ENCODE assay signal across 13 cellular contexts in the genomic region with DNA sequence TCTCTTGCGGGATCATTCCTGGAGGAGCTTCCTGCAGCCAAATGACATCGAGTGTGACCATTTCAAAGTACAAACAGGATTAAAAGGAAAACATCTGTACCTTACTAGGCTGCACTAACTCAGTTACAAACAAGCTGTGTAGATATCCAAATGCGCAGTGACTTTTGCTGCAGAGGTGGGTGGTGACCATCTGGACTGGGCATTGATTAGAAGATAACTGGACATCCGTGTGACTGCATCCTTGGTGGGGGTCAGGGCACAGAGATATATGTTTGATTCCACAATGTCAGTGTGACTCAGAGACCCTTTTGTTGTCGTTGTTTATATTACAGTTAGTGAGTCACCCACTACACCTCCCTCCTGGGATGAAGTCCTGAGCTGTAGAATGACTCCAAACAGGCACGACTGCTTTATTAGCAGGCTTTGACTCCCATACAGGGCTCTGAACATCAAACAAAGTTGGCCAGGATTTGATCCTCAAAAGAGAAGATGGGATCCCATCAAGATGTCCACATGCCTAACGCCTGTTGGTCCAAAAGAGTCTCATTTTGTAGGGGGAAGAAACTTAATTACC.
DNase-seq lines count a peak whose midpoint lies in the region; ATAC-seq and TF ChIP-seq lines count a peak whose summit lies in the region.
"Had no signal": no experiment of that assay in that cellular context is flagged by ENCODE, and none has a peak within 500 bp of the region (broad histone marks: within the 10 kb centered on the region; RNA-seq: fewer than 3 reads in every experiment).

No MANE protein-coding gene starts in this region.

- no peak for ATAC-seq in HG03139 (IDR thresholded peaks at IDR 0.05; ENCODE audit: unreplicated experiment)
- ATAC-seq in GM18858 (IDR thresholded peaks at IDR 0.05; ENCODE audit: unreplicated experiment), result no peak
- ATAC-seq: sciatic nerve had no signal

- DNase-seq in SIG-M5 treated with dmso at 0.1 percent for 504 hours (lab: John Stamatoyannopoulos, UW; ENCODE audit: unreplicated experiment) (peak; percentile 28), SIG-M5 (lab: John Stamatoyannopoulos, UW) (no peak), SW 1271 (lab: John Stamatoyannopoulos, UW) (peak; percentile 41 to 70), foreskin fibroblast (peak; percentile 79 to 87), GM13976 (ENCODE audit: low spot score) (no peak), LoVo (ENCODE audit: low spot score) (no peak)
- DNase-seq: activated CD8-positive, alpha-beta memory T cell treated with anti-CD3 and anti-CD28 coated beads, Interleukin-2, amount 50 U/mL, for 4 hours; caudate nucleus; NCI-H446 had no signal

- in situ Hi-C loops in GM13976 (cut with MboI; ENCODE audit: low sequenced_read_pairs, unreplicated experiment), result no loop called here

- no peak for TF ChIP-seq CTCF in foreskin fibroblast (IDR thresholded peaks at IDR 0.05; ENCODE audit: low read depth, low read length)
- no peak for TF ChIP-seq CTCF in GM13976 (IDR thresholded peaks at IDR 0.05; ENCODE audit: borderline replicate concordance, control extremely low read depth, extremely low read depth, insufficient read depth, missing control alignments)

- H3K4me3 ChIP-seq in foreskin fibroblast (ENCODE audit: low read depth in 1 of 2, low read length in 2 of 2), result no peak overlapping the region
- H3K4me3 ChIP-seq: lung had no signal

Comparison
In these comparisons a context has a peak if more than half of its experiments do, and no peak if none do; other contexts are left out.
1. DNase-seq: peak in SIG-M5 treated with dmso at 0.1 percent for 504 hours (single experiment), SW 1271 (2 of 2) and foreskin fibroblast (2 of 2); none in SIG-M5 (single experiment), GM13976 (single experiment) and LoVo (single experiment).